ENCODE assay signal across 8 cellular contexts in genomic region chr10:90960355-90960814, GRCh38. TPM values are rescaled to one million over a fixed set of nuclear protein-coding genes. Genes with fewer than 3 reads are reported as not detected.
DNase-seq lines count a peak whose midpoint lies in the region; ATAC-seq and TF ChIP-seq lines count a peak whose summit lies in the region.

No MANE protein-coding gene starts in this region.

- TF ChIP-seq CTCF in endothelial cell (IDR thresholded peaks at IDR 0.05; ENCODE audit: unreplicated experiment) = no peak

- H3K4me1 Mint-ChIP-seq in endothelial cell (ENCODE audit: unreplicated experiment) = no peaks in the 10 kb centered on the region

- H3K27ac Mint-ChIP-seq in endothelial cell (ENCODE audit: unreplicated experiment) = no peak overlapping the region

- H3K27ac ChIP-seq in angular gyrus (ENCODE audit: low read depth, low read length) = peak overlapping the region; percentile 82

- no peaks in the 10 kb centered on the region for H3K27me3 Mint-ChIP-seq in endothelial cell (ENCODE audit: unreplicated experiment)

- ATAC-seq in GM18519 (IDR thresholded peaks at IDR 0.05; ENCODE audit: low FRiP score, unreplicated experiment) (peak; percentile 93), HG02973 (IDR thresholded peaks at IDR 0.05; ENCODE audit: unreplicated experiment) (peak; percentile 60)

- no peaks in the 10 kb centered on the region for H3K36me3 Mint-ChIP-seq in endothelial cell (ENCODE audit: low read depth, unreplicated experiment)

- peak; percentile 50 for DNase-seq in occipital lobe (lab: John Stamatoyannopoulos, UW)
- DNase-seq in stimulated activated CD8-positive, alpha-beta memory T cell treated with anti-CD3 and anti-CD28 coated beads, Interleukin-4, amount 100 ng/mL, for 48 hours = no peak
- no peak for DNase-seq in NAMALWA (ENCODE audit: low spot score)
- DNase-seq in OCI-M2 (lab: John Stamatoyannopoulos, UW; ENCODE audit: unreplicated experiment) = no peak
- no peak for DNase-seq in endothelial cell (ENCODE audit: low spot score)

- H3K4me3 Mint-ChIP-seq in endothelial cell (ENCODE audit: unreplicated experiment) = no peak overlapping the region

- no peaks in the 10 kb centered on the region for H3K9me3 Mint-ChIP-seq in endothelial cell (ENCODE audit: unreplicated experiment)

RNA-seq across cellular contexts. Expression of gene ANKRD1, which starts 39.5 kb away (rescaled TPM):
- total RNA-seq in occipital lobe (not detected), endothelial cell (ENCODE audit: unreplicated experiment) (0.82 TPM)
